Comparison of ENCODE assay signal across 1 cellular context in genomic region chr7:44689427-44689826, GRCh38.
A peak's percentile ranks its signal among the peaks of the same experiment; 100 is the strongest.
TF ChIP-seq lines count a peak whose summit lies in the region.

No MANE protein-coding gene starts in this region.

TF ChIP-seq in HEK293, 187 proteins besides CTCF, POLR2A, EP300 and RAD21 (continued from another document):
- TF ChIP-seq, protein P1, sequence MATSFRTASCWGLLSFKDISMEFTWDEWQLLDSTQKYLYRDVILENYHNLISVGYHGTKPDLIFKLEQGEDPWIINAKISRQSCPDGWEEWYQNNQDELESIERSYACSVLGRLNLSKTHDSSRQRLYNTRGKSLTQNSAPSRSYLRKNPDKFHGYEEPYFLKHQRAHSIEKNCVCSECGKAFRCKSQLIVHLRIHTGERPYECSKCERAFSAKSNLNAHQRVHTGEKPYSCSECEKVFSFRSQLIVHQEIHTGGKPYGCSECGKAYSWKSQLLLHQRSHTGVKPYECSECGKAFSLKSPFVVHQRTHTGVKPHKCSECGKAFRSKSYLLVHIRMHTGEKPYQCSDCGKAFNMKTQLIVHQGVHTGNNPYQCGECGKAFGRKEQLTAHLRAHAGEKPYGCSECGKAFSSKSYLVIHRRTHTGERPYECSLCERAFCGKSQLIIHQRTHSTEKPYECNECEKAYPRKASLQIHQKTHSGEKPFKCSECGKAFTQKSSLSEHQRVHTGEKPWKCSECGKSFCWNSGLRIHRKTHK (tag by site-specific recombination; IDR thresholded peaks at IDR 0.05) = peak; percentile 84
- no peak for TF ChIP-seq ZNF549 (tag by site-specific recombination; IDR thresholded peaks at IDR 0.05)
